10 cellular contexts compared by ENCODE assay signal in genomic region chr7:96707901-96708774, GRCh38. TPM values are rescaled to one million over a fixed set of nuclear protein-coding genes. Genes with fewer than 3 reads are reported as not detected.
DNase-seq lines count a peak whose midpoint lies in the region; ATAC-seq and TF ChIP-seq lines count a peak whose summit lies in the region.
"Had no signal": no experiment of that assay in that cellular context is flagged by ENCODE, and none has a peak within 500 bp of the region (broad histone marks: within the 10 kb centered on the region; RNA-seq: fewer than 3 reads in every experiment).

No MANE protein-coding gene starts in this region.

- H4K20me1 ChIP-seq in GM23248 (ENCODE audit: insufficient read depth), result peaks cover 3% of the 10 kb centered on the region; the same call in 1 of the 2 replicates
- H4K20me1 ChIP-seq in PC-9 (ENCODE audit: insufficient read depth), result peaks cover 12% of the 10 kb centered on the region

- no peak for TF ChIP-seq POLR2A in esophagus squamous epithelium (IDR thresholded peaks at IDR 0.05)

- H2AFZ ChIP-seq in GM23248 (no peak overlapping the region), PC-9 (no peak overlapping the region)

- peak overlapping the region; percentile 98 for H3K9ac ChIP-seq in GM23248

- in situ Hi-C loops in GM23248 (cut with MboI), result no loop called here

- H3K4me2 ChIP-seq in GM23248 (ENCODE audit: unreplicated experiment) (peak overlapping the region; percentile 87), PC-9 (peak overlapping the region; percentile 87)

- H3K36me3 ChIP-seq in GM23248 (ENCODE audit: low read depth), result no peaks in the 10 kb centered on the region; the same call in none of the 2 replicates
- peaks cover 16% of the 10 kb centered on the region; the same call in 1 of the 2 replicates for H3K36me3 ChIP-seq in PC-9 (ENCODE audit: low read depth)
- peaks cover 0 to 11% (median 0%) of the 10 kb centered on the region in 3 donors for H3K36me3 ChIP-seq in esophagus squamous epithelium
- peaks cover 0 to 5% of the 10 kb centered on the region in 2 donors for H3K36me3 ChIP-seq in psoas muscle (ENCODE audit: insufficient read depth in 1 of 2, low read depth in 1 of 2)

- H3K4me3 ChIP-seq in GM23248 (peak overlapping the region; percentile 96), PC-9 (peak overlapping the region; percentile 77), esophagus squamous epithelium (peak overlapping the region in 3 of 4 donors; percentile 83 to 93 (median 90)), psoas muscle (peak overlapping the region; percentile 74)

- H3K9me2 ChIP-seq in GM23248 (ENCODE audit: insufficient read depth) (no peaks in the 10 kb centered on the region), PC-9 (ENCODE audit: insufficient read depth) (no peaks in the 10 kb centered on the region)

- H3K27me3 ChIP-seq in GM23248 (replicated peaks; ENCODE audit: insufficient read depth), result no peaks in the 10 kb centered on the region
- H3K27me3 ChIP-seq in PC-9 (ENCODE audit: insufficient read depth, low read depth), result no peaks in the 10 kb centered on the region
- H3K27me3 ChIP-seq in esophagus squamous epithelium, result no peaks in the 10 kb centered on the region
- no peaks in the 10 kb centered on the region for H3K27me3 ChIP-seq in psoas muscle (ENCODE audit: insufficient read depth in 3 of 3, low read length in 2 of 3)

- H3K9me3 ChIP-seq in GM23248 (ENCODE audit: low read depth), result no peaks in the 10 kb centered on the region
- peaks cover 8% of the 10 kb centered on the region; the same call in 1 of the 2 replicates for H3K9me3 ChIP-seq in PC-9 (ENCODE audit: insufficient read depth, low read depth)
- peaks cover 0 to 10% (median 6%) of the 10 kb centered on the region in 3 donors for H3K9me3 ChIP-seq in esophagus squamous epithelium
- H3K9me3 ChIP-seq in psoas muscle, result no peaks in the 10 kb centered on the region

- DNase-seq in GM23248, result no peak
- peak in 1 of 2 experiments; percentile 54 for DNase-seq in PC-9
- no peak for DNase-seq in esophagus squamous epithelium (lab: John Stamatoyannopoulos, UW)
- DNase-seq in psoas muscle, result no peak
- no peak for DNase-seq in central memory CD4-positive, alpha-beta T cell
- DNase-seq in SKM-1 treated with dmso at 0.1 percent for 144 hours (lab: John Stamatoyannopoulos, UW; ENCODE audit: unreplicated experiment), result no peak
- no peak for DNase-seq in stimulated activated CD4-positive, alpha-beta T cell treated with anti-CD3 and anti-CD28 coated beads, Interleukin-4, amount 100 ng/mL, for 4 hours
- DNase-seq: aorta; stimulated activated CD4-positive, alpha-beta T cell treated with anti-CD3 and anti-CD28 coated beads, Interleukin-1b, Interleukin-23, amount 100 ng/mL, for 48 hours had no signal

- H3K4me1 ChIP-seq in GM23248 (ENCODE audit: insufficient read depth) (peaks cover 14% of the 10 kb centered on the region), PC-9 (replicated peaks; ENCODE audit: insufficient read depth) (peaks cover 20% of the 10 kb centered on the region), esophagus squamous epithelium (peaks cover 7 to 45% (median 8%) of the 10 kb centered on the region in 3 donors), psoas muscle (peaks cover 23% of the 10 kb centered on the region)

- POLR2A ChIA-PET in PC-9 (lab: Charles Lee; ENCODE audit: unreplicated experiment), result no interaction called here

- CTCF ChIA-PET in PC-9 (lab: Charles Lee), result no interaction called here

- TF ChIP-seq CTCF in PC-9 (conservative IDR thresholded peaks at IDR 0.05), result no peak
- no peak for TF ChIP-seq CTCF in esophagus squamous epithelium (IDR thresholded peaks at IDR 0.05)
- no peak for TF ChIP-seq CTCF in psoas muscle (IDR thresholded peaks at IDR 0.05)

- intact Hi-C loops in PC-9 (cut with micrococcal nuclease; ENCODE audit: unreplicated experiment), result loop anchor here (2.0 to 10.0 kb wide), 3 partner anchors 161 to 623 kb away; partner anchors contain the start of gene SLC25A13
- intact Hi-C loops in esophagus squamous epithelium (cut with DNase I), result no loop called here
- intact Hi-C loops in psoas muscle (cut with DNase I), result no loop called here

- H3K79me2 ChIP-seq in GM23248 (ENCODE audit: insufficient read depth), result peaks cover 65% of the 10 kb centered on the region
- H3K79me2 ChIP-seq in PC-9 (ENCODE audit: low read depth), result peaks cover 62% of the 10 kb centered on the region

- ATAC-seq in psoas muscle, result no peak
- no peak for ATAC-seq in HG03342 (IDR thresholded peaks at IDR 0.05; ENCODE audit: unreplicated experiment)

- BruUV-seq in PC-9 (replicated peaks; lab: Mats Ljungman, UMichigan), result no TSS peak

- peaks cover 9% of the 10 kb centered on the region; the same call in 1 of the 2 replicates for H3F3A ChIP-seq in GM23248 (ENCODE audit: insufficient read depth)
- no peaks in the 10 kb centered on the region for H3F3A ChIP-seq in PC-9 (ENCODE audit: insufficient read depth, low read depth)

- no peak overlapping the region for H3K27ac ChIP-seq in GM23248
- no peak overlapping the region; the same call in 1 of the 2 replicates for H3K27ac ChIP-seq in PC-9
- H3K27ac ChIP-seq in esophagus squamous epithelium, result peak overlapping the region in 1 of 4 donors; percentile 97
- no peak overlapping the region for H3K27ac ChIP-seq in psoas muscle

- WGBS in GM23248 (ENCODE audit: low coverage in 1 of 2, low lambda C conversion rate in 2 of 2, missing lambda C conversion rate in 2 of 2), 2 experiments, result 99 to 100% methylated on average over 4 of the region's 4 CpGs
- 60 to 85% methylated on average over 4 of the region's 4 CpGs for WGBS in esophagus squamous epithelium, 2 donors
- WGBS in psoas muscle, 3 donors, result 91 to 95% (median 94%) methylated on average over 4 of the region's 4 CpGs

RNA-seq across cellular contexts. Expression of gene SEM1, which starts 1.5 kb away (rescaled TPM):
- 16.8 and 93.3 TPM in 2 replicates for total RNA-seq in GM23248 (2014; rRNA removed; shearing (Covaris generic))
- polyA plus RNA-seq in GM23248 (2016; fragmentation: Nextera tagmentation; extraction: Ambion mirVana) (267 and 270 TPM in 2 replicates), psoas muscle (100 to 1,000 TPM in 1 of 3 donors, 10 to 100 TPM in 2; 65.6 to 107 (median 74.3) TPM)
- total RNA-seq in PC-9 (2021) (108 and 131 TPM in 2 replicates), esophagus squamous epithelium (10 to 100 TPM; 26.6 to 44.1 (median 35.0) TPM), psoas muscle (10 to 100 TPM; 30.5 to 71.7 (median 52.1) TPM)
